ENCODE assay signal across 24 cellular contexts in genomic region chr5:3852154-3852930, GRCh38.
A peak's percentile ranks its signal among the peaks of the same experiment; 100 is the strongest.
DNase-seq lines count a peak whose midpoint lies in the region; ATAC-seq and TF ChIP-seq lines count a peak whose summit lies in the region.
"Had no signal": no experiment of that assay in that cellular context is flagged by ENCODE, and none has a peak within 500 bp of the region (broad histone marks: within the 10 kb centered on the region; RNA-seq: fewer than 3 reads in every experiment).

No MANE protein-coding gene starts in this region.

- in situ Hi-C loops in SK-MEL-5 (cut with HindIII; ENCODE audit: low pct_unique_long_range_greater_than_20kb, low sequenced_read_pairs), result no loop called here

- no peaks in the 10 kb centered on the region for H3K79me1 ChIP-seq in neuronal stem cell (ENCODE audit: low read depth, low read length)

- no peak overlapping the region for H2BK5ac ChIP-seq in neuronal stem cell (ENCODE audit: low read length)

- no peaks in the 10 kb centered on the region for H4K20me1 ChIP-seq in DND-41 (ENCODE audit: insufficient read depth, low read length)

- no peak overlapping the region for H3K23ac ChIP-seq in neuronal stem cell (ENCODE audit: low read depth, low read length, poor library complexity)

- no peak for TF ChIP-seq CTCF in DND-41 (IDR thresholded peaks at IDR 0.05; ENCODE audit: borderline replicate concordance, extremely low read depth, low read length, poor library complexity, severe bottlenecking)
- TF ChIP-seq CTCF in foreskin keratinocyte (conservative IDR thresholded peaks at IDR 0.05), result no peak

- H2AFZ ChIP-seq in DND-41 (ENCODE audit: low read depth, low read length) (no peak overlapping the region), neuronal stem cell (ENCODE audit: low read length) (no peak overlapping the region)

- no CpG with 5 or more reads among the region's 13 CpGs for WGBS in neuronal stem cell (ENCODE audit: extremely low coverage in 2 of 2, insufficient read length in 2 of 2, insufficient replicate concordance in 1 of 2), 2 donors

- H3K27ac ChIP-seq in DND-41 (ENCODE audit: low read length) (0 out of 2 replicates have a peak overlapping the region, but pooled peaks have one; percentile 4), foreskin keratinocyte (no peak overlapping the region), neuronal stem cell (replicated peaks; ENCODE audit: low read length) (no peak overlapping the region)
- H3K27ac ChIP-seq: KMS-11, SK-N-MC had no signal

- H4K91ac ChIP-seq in neuronal stem cell (ENCODE audit: low read depth, low read length, poor library complexity), result no peak overlapping the region

- H3K9me3 ChIP-seq in DND-41 (ENCODE audit: insufficient read depth, low read length, severe bottlenecking) (no peaks in the 10 kb centered on the region), neuronal stem cell (replicated peaks in 1 of 2; ENCODE audit: control insufficient read depth in 2 of 2, insufficient read depth in 1 of 2, low read depth in 1 of 2, low read length in 2 of 2) (no peaks in the 10 kb centered on the region), MG63 (no peaks in the 10 kb centered on the region)
- H3K9me3 ChIP-seq: HAP-1 had no signal

- no peak overlapping the region for H2BK12ac ChIP-seq in neuronal stem cell (ENCODE audit: low read length)

- H3K4me3 ChIP-seq in DND-41 (ENCODE audit: low read depth in 1 of 2, low read length in 2 of 2), result no peak overlapping the region
- no peak overlapping the region for H3K4me3 ChIP-seq in neuronal stem cell (ENCODE audit: low read length in 2 of 2)
- no peak overlapping the region for H3K4me3 ChIP-seq in MG63
- H3K4me3 ChIP-seq: HAP-1, SK-N-MC had no signal

- H3K27me3 ChIP-seq in DND-41 (ENCODE audit: insufficient read depth, low read length, poor library complexity) (no peaks in the 10 kb centered on the region), foreskin keratinocyte (no peaks in the 10 kb centered on the region), neuronal stem cell (ENCODE audit: control insufficient read depth in 3 of 3, insufficient read depth in 3 of 3, low read depth in 1 of 3, low read length in 3 of 3) (no peaks in the 10 kb centered on the region), MG63 (peaks cover 3% of the 10 kb centered on the region; the same call in 1 of the 2 replicates)

- peak overlapping the region; percentile 56 for H3K18ac ChIP-seq in neuronal stem cell (ENCODE audit: low read length)

- H2BK15ac ChIP-seq in neuronal stem cell (ENCODE audit: low read length), result no peak overlapping the region

- peak overlapping the region; percentile 58 for H2AK5ac ChIP-seq in neuronal stem cell (ENCODE audit: low read depth, low read length)

- H3K14ac ChIP-seq in neuronal stem cell (ENCODE audit: low read length), result no peak overlapping the region

- DNase-seq in DND-41 (no peak), SK-MEL-5 (ENCODE audit: low read depth, low spot score) (peak; percentile 19), foreskin keratinocyte (no peak), neuronal stem cell (ENCODE audit: low spot score) (no peak), NOMO-1 (lab: John Stamatoyannopoulos, UW; ENCODE audit: unreplicated experiment in 2 of 2) (no peak), MG63 (no peak)
- DNase-seq: AML-193; C1 segment of cervical spinal cord; Calu3; CD8-positive, alpha-beta T cell; DMS153; GDM1; MV-4-11; NCI-H1105 treated with DMSO at 0.1 percent for 48 hours; NCI-H2081; NCI-H2171 treated with DMSO at 0.1 percent for 48 hours; NCI-H446; NCI-H526; SHP77 had no signal

- H3K36me3 ChIP-seq in DND-41 (ENCODE audit: insufficient read depth, low read length) (no peaks in the 10 kb centered on the region), neuronal stem cell (replicated peaks in 1 of 2; ENCODE audit: control insufficient read depth in 2 of 2, insufficient read depth in 2 of 2, low read length in 2 of 2) (no peaks in the 10 kb centered on the region), MG63 (no peaks in the 10 kb centered on the region)
- H3K36me3 ChIP-seq: HAP-1 had no signal

- no peak for ATAC-seq in DND-41 (ENCODE audit: insufficient read depth, low read depth)
- ATAC-seq in foreskin keratinocyte, result peak; percentile 31
- ATAC-seq in GM21423 (IDR thresholded peaks at IDR 0.05; ENCODE audit: unreplicated experiment), result no peak
- ATAC-seq in HG03025 (IDR thresholded peaks at IDR 0.05; ENCODE audit: low FRiP score, unreplicated experiment), result no peak
- ATAC-seq: CD8-positive, alpha-beta T cell had no signal

- H3K9ac ChIP-seq in DND-41 (ENCODE audit: low read depth, low read length) (no peak overlapping the region), neuronal stem cell (ENCODE audit: low read depth, low read length, poor library complexity) (no peak overlapping the region)
- H3K9ac ChIP-seq: KMS-11 had no signal

- no peak overlapping the region for H2BK120ac ChIP-seq in neuronal stem cell (ENCODE audit: low read depth, low read length)

- no peak overlapping the region for H4K8ac ChIP-seq in neuronal stem cell (ENCODE audit: low read depth, low read length)

- H3K4me1 ChIP-seq in DND-41 (ENCODE audit: insufficient read depth, low read length) (peaks cover 9% of the 10 kb centered on the region), foreskin keratinocyte (peaks cover 5% of the 10 kb centered on the region), neuronal stem cell (ENCODE audit: control insufficient read depth in 2 of 2, insufficient read depth in 1 of 2, low read depth in 1 of 2, low read length in 2 of 2) (peaks cover 0 to 8% of the 10 kb centered on the region in 2 donors)
- H3K4me1 ChIP-seq: HAP-1 had no signal

- no peak overlapping the region for H3K4ac ChIP-seq in neuronal stem cell (ENCODE audit: low read length)

- no peaks in the 10 kb centered on the region for H3K79me2 ChIP-seq in DND-41 (ENCODE audit: insufficient read depth, low read length)

- H3K4me2 ChIP-seq in DND-41 (ENCODE audit: insufficient read depth, low read length) (no peak overlapping the region), neuronal stem cell (ENCODE audit: insufficient read depth, low read length, poor library complexity, severe bottlenecking) (no peak overlapping the region)
- H3K4me2 ChIP-seq: KMS-11 had no signal
